In genomic region chr10:48287417-48288391, GRCh38 we compare ENCODE assay signal across 9 cellular contexts. TPM values are rescaled to one million over a fixed set of nuclear protein-coding genes. Genes with fewer than 3 reads are reported as not detected.
DNase-seq lines count a peak whose midpoint lies in the region; ATAC-seq and TF ChIP-seq lines count a peak whose summit lies in the region.
"Had no signal": no experiment of that assay in that cellular context is flagged by ENCODE, and none has a peak within 500 bp of the region (broad histone marks: within the 10 kb centered on the region; RNA-seq: fewer than 3 reads in every experiment).

No MANE protein-coding gene starts in this region.

- peaks cover 7% of the 10 kb centered on the region for H3K4me1 Mint-ChIP-seq in activated naive CD8-positive, alpha-beta T cell treated with anti-CD3 and anti-CD28 coated beads, Interleukin-2, amount 50 U/mL, for 24 hours
- peaks cover 11% of the 10 kb centered on the region for H3K4me1 Mint-ChIP-seq in Caco-2 (ENCODE audit: low read depth, unreplicated experiment)

- in situ Hi-C loops in KBM-7 (cut with MboI; ENCODE audit: low pct_unique_long_range_greater_than_20kb, low sequenced_read_pairs), result no loop called here
- in situ Hi-C loops in gastrocnemius medialis (cut with MboI; ENCODE audit: low sequenced_read_pairs in 4 of 4), result no loop called here

- H3K27ac ChIP-seq in gastrocnemius medialis, result no peak overlapping the region

- no peak for TF ChIP-seq POLR2A in gastrocnemius medialis (IDR thresholded peaks at IDR 0.05)

- intact Hi-C loops in Caco-2 (cut with micrococcal nuclease; ENCODE audit: unreplicated experiment), result loop anchor here (5.0 kb wide), 1 partner anchor 90 kb away; no protein-coding TSS in a partner anchor
- intact Hi-C loops in gastrocnemius medialis (cut with DNase I; ENCODE audit: low total_unique reads), result no loop called here

- H3K27me3 ChIP-seq in Caco-2 (replicated peaks; ENCODE audit: control insufficient read depth, insufficient read depth, low read length) (no peaks in the 10 kb centered on the region; the same call in 1 of the 2 replicates), gastrocnemius medialis (peaks cover 0 to 3% (median 0%) of the 10 kb centered on the region in 3 donors)

- no peaks in the 10 kb centered on the region for H3K4me1 ChIP-seq in Caco-2
- no peaks in the 10 kb centered on the region for H3K4me1 ChIP-seq in gastrocnemius medialis

- H3K4me3 ChIP-seq in Caco-2 (ENCODE audit: low read depth, low read length) (no peak overlapping the region), gastrocnemius medialis (no peak overlapping the region)

- no peak for DNase-seq in activated naive CD8-positive, alpha-beta T cell treated with anti-CD3 and anti-CD28 coated beads, Interleukin-2, amount 50 U/mL, for 24 hours
- DNase-seq in middle frontal gyrus (ENCODE audit: extremely low spot score, low spot score) (peak; percentile 43), Caco-2 (no peak), KBM-7 (no peak), gastrocnemius medialis (no peak), ecto neural progenitor cell (ENCODE audit: low spot score) (no peak)
- DNase-seq: NCI-H187 had no signal

- no peaks in the 10 kb centered on the region for H3K36me3 ChIP-seq in Caco-2 (ENCODE audit: control insufficient read depth, insufficient read depth, low read length)
- no peaks in the 10 kb centered on the region for H3K36me3 ChIP-seq in gastrocnemius medialis

- H3K27ac Mint-ChIP-seq in activated naive CD8-positive, alpha-beta T cell treated with anti-CD3 and anti-CD28 coated beads, Interleukin-2, amount 50 U/mL, for 24 hours, result no peak overlapping the region
- no peak overlapping the region for H3K27ac Mint-ChIP-seq in Caco-2 (ENCODE audit: unreplicated experiment)

- CTCF ChIA-PET in Caco-2 (lab: Charles Lee), result interaction anchor here (0.7 kb wide), 1 partner anchor 18 kb away, joined by 3 read pairs; the partner anchor contains the start of gene MAPK8

- ATAC-seq in GM18508 (IDR thresholded peaks at IDR 0.05; ENCODE audit: insufficient read depth, unreplicated experiment) (peak; percentile 42), HG02870 (IDR thresholded peaks at IDR 0.05; ENCODE audit: unreplicated experiment) (peak; percentile 43), gastrocnemius medialis (no peak)
- ATAC-seq in activated naive CD8-positive, alpha-beta T cell treated with anti-CD3 and anti-CD28 coated beads, Interleukin-2, amount 50 U/mL, for 24 hours, result peak; percentile 22

- no peaks in the 10 kb centered on the region for H3K36me3 Mint-ChIP-seq in activated naive CD8-positive, alpha-beta T cell treated with anti-CD3 and anti-CD28 coated beads, Interleukin-2, amount 50 U/mL, for 24 hours (ENCODE audit: low read depth)
- H3K36me3 Mint-ChIP-seq in Caco-2 (ENCODE audit: insufficient read depth, unreplicated experiment), result no peaks in the 10 kb centered on the region

- H3K9me3 ChIP-seq in Caco-2 (peaks cover 5% of the 10 kb centered on the region; the same call in 1 of the 2 replicates), gastrocnemius medialis (peaks cover 0 to 5% (median 0%) of the 10 kb centered on the region in 3 donors)

- peaks cover 6% of the 10 kb centered on the region for H3K9me3 Mint-ChIP-seq in activated naive CD8-positive, alpha-beta T cell treated with anti-CD3 and anti-CD28 coated beads, Interleukin-2, amount 50 U/mL, for 24 hours
- peaks cover 18% of the 10 kb centered on the region for H3K9me3 Mint-ChIP-seq in Caco-2 (ENCODE audit: unreplicated experiment)

- no TSS peak for BruUV-seq in Caco-2 (replicated peaks; lab: Mats Ljungman, UMichigan)

- no peak for TF ChIP-seq CTCF in Caco-2 (IDR thresholded peaks at IDR 0.05; ENCODE audit: insufficient read depth in 1 of 2, low read depth in 1 of 2, low read length in 1 of 2, severe bottlenecking in 1 of 2, unreplicated experiment in 1 of 2)
- no peak for TF ChIP-seq CTCF in gastrocnemius medialis (IDR thresholded peaks at IDR 0.05 in 4 of 5, conservative IDR thresholded peaks at IDR 0.05 in 1 of 5)

- POLR2A ChIA-PET in Caco-2 (lab: Charles Lee), result no interaction called here

- peaks cover 18% of the 10 kb centered on the region for H3K27me3 Mint-ChIP-seq in activated naive CD8-positive, alpha-beta T cell treated with anti-CD3 and anti-CD28 coated beads, Interleukin-2, amount 50 U/mL, for 24 hours
- peaks cover 11% of the 10 kb centered on the region for H3K27me3 Mint-ChIP-seq in Caco-2 (ENCODE audit: insufficient read depth, unreplicated experiment)

- no peak overlapping the region for H3K4me3 Mint-ChIP-seq in activated naive CD8-positive, alpha-beta T cell treated with anti-CD3 and anti-CD28 coated beads, Interleukin-2, amount 50 U/mL, for 24 hours
- H3K4me3 Mint-ChIP-seq in Caco-2 (ENCODE audit: unreplicated experiment), result no peak overlapping the region

RNA-seq across cellular contexts. Expression of gene FRMPD2, which starts 13.2 kb away (rescaled TPM):
- 0.12 TPM in 1 of 2 replicates, not detected in the other for total RNA-seq in Caco-2 (2022)
- not detected for total RNA-seq in gastrocnemius medialis

RNA-seq across cellular contexts. Expression of gene MAPK8, which starts 18.8 kb away (rescaled TPM):
- 76.1 and 83.3 TPM in 2 replicates for total RNA-seq in Caco-2 (2022)
- 10 to 100 TPM; 25.6 to 52.1 (median 35.4) TPM for total RNA-seq in gastrocnemius medialis

Comparison
In these comparisons a context has a peak if more than half of its experiments do, and no peak if none do; other contexts are left out.
1. ATAC-seq: peak in GM18508 (single experiment), HG02870 (single experiment) and activated naive CD8-positive, alpha-beta T cell treated with anti-CD3 and anti-CD28 coated beads, Interleukin-2, amount 50 U/mL, for 24 hours (single experiment); none in gastrocnemius medialis (0 of 2).